ENCODE assay signal across 23 cellular contexts in the genomic region with DNA sequence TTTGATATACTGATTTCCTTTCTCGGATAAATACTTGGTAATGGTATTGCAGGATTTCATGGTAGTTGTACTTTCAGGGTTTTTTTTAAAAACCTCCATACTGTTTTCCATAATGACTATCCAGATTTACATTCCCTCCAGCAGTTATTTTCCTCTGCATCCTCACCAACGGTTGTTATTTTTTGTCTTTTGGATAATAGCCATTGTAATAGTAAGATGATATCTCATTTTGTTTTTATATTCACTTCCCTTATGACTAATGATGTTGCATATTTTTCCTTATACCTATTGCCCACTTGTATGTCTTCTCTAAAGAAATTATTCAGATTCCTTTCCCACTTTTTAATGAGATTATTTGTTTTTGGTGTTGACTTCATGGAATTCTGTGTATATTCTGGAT.
DNase-seq lines count a peak whose midpoint lies in the region; ATAC-seq, FAIRE-seq and TF ChIP-seq lines count a peak whose summit lies in the region.
"Had no signal": no experiment of that assay in that cellular context is flagged by ENCODE, and none has a peak within 500 bp of the region (broad histone marks: within the 10 kb centered on the region; RNA-seq: fewer than 3 reads in every experiment).

No MANE protein-coding gene starts in this region.

- no TSS peak for BruUV-seq in endothelial cell of umbilical vein (replicated peaks; lab: Mats Ljungman, UMichigan)

- H3K27ac ChIP-seq in endothelial cell of umbilical vein (ENCODE audit: insufficient read depth, low read depth, low read length): no peak overlapping the region

- H3K4me1 ChIP-seq in endothelial cell of umbilical vein (ENCODE audit: control insufficient read depth, extremely low read depth, insufficient read depth, low read length): peaks cover 10% of the 10 kb centered on the region
- H3K4me1 ChIP-seq: BE2C had no signal

- H3K9me1 ChIP-seq in endothelial cell of umbilical vein (replicated peaks; ENCODE audit: control insufficient read depth, extremely low read depth, insufficient read depth, low read length): no peaks in the 10 kb centered on the region

- no peaks in the 10 kb centered on the region for H3K4me1 Mint-ChIP-seq in activated naive CD8-positive, alpha-beta T cell treated with anti-CD3 and anti-CD28 coated beads, Interleukin-2, amount 50 U/mL, for 24 hours
- H3K4me1 Mint-ChIP-seq: CD4-positive, CD25-positive, alpha-beta regulatory T cell; CD8-positive, alpha-beta memory T cell; GM23338 had no signal

- no peaks in the 10 kb centered on the region for H4K20me1 ChIP-seq in endothelial cell of umbilical vein (replicated peaks; ENCODE audit: control insufficient read depth, extremely low read depth, insufficient read depth, low read length)

- H3K27me3 ChIP-seq in bronchial epithelial cell (ENCODE audit: control insufficient read depth, insufficient read depth, low read length) (no peaks in the 10 kb centered on the region), endothelial cell of umbilical vein (ENCODE audit: control insufficient read depth in 2 of 2, insufficient read depth in 2 of 2, low read length in 2 of 2) (no peaks in the 10 kb centered on the region)
- H3K27me3 ChIP-seq: BE2C had no signal

- H2AFZ ChIP-seq in endothelial cell of umbilical vein (ENCODE audit: low read depth, low read length): no peak overlapping the region
- H2AFZ ChIP-seq: GM23338 had no signal

- H3K36me3 Mint-ChIP-seq in activated naive CD8-positive, alpha-beta T cell treated with anti-CD3 and anti-CD28 coated beads, Interleukin-2, amount 50 U/mL, for 24 hours (ENCODE audit: low read depth): no peaks in the 10 kb centered on the region
- H3K36me3 Mint-ChIP-seq: CD4-positive, CD25-positive, alpha-beta regulatory T cell; CD8-positive, alpha-beta memory T cell had no signal

- H3K4me3 Mint-ChIP-seq in activated naive CD8-positive, alpha-beta T cell treated with anti-CD3 and anti-CD28 coated beads, Interleukin-2, amount 50 U/mL, for 24 hours: no peak overlapping the region
- H3K4me3 Mint-ChIP-seq: CD4-positive, CD25-positive, alpha-beta regulatory T cell; CD8-positive, alpha-beta memory T cell; GM23338 had no signal

- H3K27ac Mint-ChIP-seq in activated naive CD8-positive, alpha-beta T cell treated with anti-CD3 and anti-CD28 coated beads, Interleukin-2, amount 50 U/mL, for 24 hours: no peak overlapping the region
- H3K27ac Mint-ChIP-seq: GM23338 had no signal

- dilution Hi-C loops in endothelial cell of umbilical vein (cut with MboI; ENCODE audit: extremely low pct_ligation_motif_present, low sequenced_read_pairs): no loop called here

- POLR2A ChIA-PET in endothelial cell of umbilical vein (lab: Charles Lee): no interaction called here

- H3K4me3 ChIP-seq in bronchial epithelial cell (ENCODE audit: low read depth, low read length) (no peak overlapping the region), endothelial cell of umbilical vein (replicated peaks in 1 of 3; ENCODE audit: insufficient read depth in 1 of 3, low read depth in 1 of 3, low read length in 3 of 3) (no peak overlapping the region)
- H3K4me3 ChIP-seq: GM23338 had no signal

- CTCF ChIA-PET in endothelial cell of umbilical vein (lab: Charles Lee): no interaction called here

- H3K9me3 ChIP-seq in endothelial cell of umbilical vein (replicated peaks; ENCODE audit: control insufficient read depth, insufficient read depth, low read length): no peaks in the 10 kb centered on the region
- H3K9me3 ChIP-seq: BE2C had no signal

- peaks cover 14% of the 10 kb centered on the region for H3K9me3 Mint-ChIP-seq in activated naive CD8-positive, alpha-beta T cell treated with anti-CD3 and anti-CD28 coated beads, Interleukin-2, amount 50 U/mL, for 24 hours
- H3K9me3 Mint-ChIP-seq: GM23338 had no signal

- ATAC-seq in activated naive CD8-positive, alpha-beta T cell treated with anti-CD3 and anti-CD28 coated beads, Interleukin-2, amount 50 U/mL, for 24 hours: no peak
- ATAC-seq: GM23338 had no signal

- FAIRE-seq in bronchial epithelial cell (lab: Jason Lieb, UNC) (no peak), endothelial cell of umbilical vein (lab: Jason Lieb, UNC) (peak; percentile 59)
- FAIRE-seq: A204.1, GM12892, GM18507, H54, HTR-8/SVneo had no signal

- no peak overlapping the region for H3K9ac ChIP-seq in endothelial cell of umbilical vein (replicated peaks; ENCODE audit: extremely low read depth, insufficient read depth, low read length)

- no peak for TF ChIP-seq POLR2A in endothelial cell of umbilical vein (IDR thresholded peaks at IDR 0.05; ENCODE audit: low read depth, low read length)

- H3K79me2 ChIP-seq in endothelial cell of umbilical vein (ENCODE audit: control insufficient read depth, insufficient read depth, low read length): no peaks in the 10 kb centered on the region

- intact Hi-C loops in endothelial cell of umbilical vein (cut with micrococcal nuclease): loop anchor here (5.0 kb wide), 1 partner anchor 608 kb away; no protein-coding TSS in a partner anchor

- no peaks in the 10 kb centered on the region for H3K27me3 Mint-ChIP-seq in activated naive CD8-positive, alpha-beta T cell treated with anti-CD3 and anti-CD28 coated beads, Interleukin-2, amount 50 U/mL, for 24 hours
- H3K27me3 Mint-ChIP-seq: CD4-positive, CD25-positive, alpha-beta regulatory T cell; CD8-positive, alpha-beta memory T cell had no signal

- peak overlapping the region; percentile 5 for H3K4me2 ChIP-seq in endothelial cell of umbilical vein (ENCODE audit: insufficient read depth, low read length)
- H3K4me2 ChIP-seq: GM23338 had no signal

- DNase-seq in M059J (ENCODE audit: low read depth) (peak; percentile 1), bronchial epithelial cell (ENCODE audit: low read depth) (peak; percentile 3), endothelial cell of umbilical vein (ENCODE audit: low read depth, low spot score) (peak; percentile 74), lung microvascular endothelial cell (ENCODE audit: low read depth in 2 of 2) (peak; percentile 47 to 51), DMS114 treated with DMSO at 0.1 percent for 48 hours (lab: John Stamatoyannopoulos, UW; ENCODE audit: unreplicated experiment) (no peak)
- DNase-seq in activated CD8-positive, alpha-beta memory T cell treated with anti-CD3 and anti-CD28 coated beads, Interleukin-2, amount 50 U/mL, for 48 hours: no peak
- no peak for DNase-seq in activated naive CD8-positive, alpha-beta T cell treated with anti-CD3 and anti-CD28 coated beads, Interleukin-2, amount 50 U/mL, for 24 hours
- DNase-seq: ACHN; BE2C; C1 segment of cervical spinal cord; CD4-positive, CD25-positive, alpha-beta regulatory T cell; CD8-positive, alpha-beta memory T cell; COR-L47; DMS 273 treated with DMSO at 0.1 percent for 48 hours; GDM1; HCEC 1CT; IMR-90 had no signal

- TF ChIP-seq CTCF in bronchial epithelial cell (IDR thresholded peaks at IDR 0.05; ENCODE audit: insufficient read depth, low read length, severe bottlenecking): no peak
- no peak for TF ChIP-seq CTCF in endothelial cell of umbilical vein (IDR thresholded peaks at IDR 0.05; ENCODE audit: extremely low read depth in 1 of 2, insufficient read depth in 1 of 2, low read depth in 1 of 2, low read length in 2 of 2)

- H3K36me3 ChIP-seq in bronchial epithelial cell (ENCODE audit: control insufficient read depth, insufficient read depth, low read length): no peaks in the 10 kb centered on the region
- no peaks in the 10 kb centered on the region for H3K36me3 ChIP-seq in endothelial cell of umbilical vein (ENCODE audit: control insufficient read depth in 2 of 2, extremely low read depth in 1 of 2, insufficient read depth in 2 of 2, low read length in 2 of 2)
- H3K36me3 ChIP-seq: BE2C had no signal

TF ChIP-seq in endothelial cell of umbilical vein, 7 proteins besides CTCF, POLR2A, EP300 and RAD21:
- TF ChIP-seq JUN (IDR thresholded peaks at IDR 0.05; ENCODE audit: borderline replicate concordance, insufficient read depth, insufficient read length, low read depth) (peak; percentile 43), POLR2AphosphoS5 (IDR thresholded peaks at IDR 0.05; ENCODE audit: insufficient read depth, low read depth, low read length) (no peak), FOS (IDR thresholded peaks at IDR 0.05; ENCODE audit: borderline replicate concordance, insufficient read depth, low read length) (peak; percentile 21), MYC (IDR thresholded peaks at IDR 0.05; ENCODE audit: low read depth, low read length) (no peak), GATA2 (IDR thresholded peaks at IDR 0.05; ENCODE audit: insufficient read depth, insufficient read length, low read depth, low read length) (peak; percentile 64), EZH2 (IDR thresholded peaks at IDR 0.05; ENCODE audit: borderline replicate concordance, low read depth, low read length, severe bottlenecking) (no peak)

Comparison
In these comparisons a context has a peak if more than half of its experiments do, and no peak if none do; other contexts are left out.
1. DNase-seq: peak in M059J (single experiment), bronchial epithelial cell (single experiment), endothelial cell of umbilical vein (single experiment) and lung microvascular endothelial cell (2 of 2); none in activated CD8-positive, alpha-beta memory T cell treated with anti-CD3 and anti-CD28 coated beads, Interleukin-2, amount 50 U/mL, for 48 hours (single experiment), DMS114 treated with DMSO at 0.1 percent for 48 hours (single experiment) and activated naive CD8-positive, alpha-beta T cell treated with anti-CD3 and anti-CD28 coated beads, Interleukin-2, amount 50 U/mL, for 24 hours (single experiment).